30 cellular contexts compared by ENCODE assay signal in genomic region chr20:8428988-8429387, GRCh38.
A peak's percentile ranks its signal among the peaks of the same experiment; 100 is the strongest.
DNase-seq lines count a peak whose midpoint lies in the region; ATAC-seq and TF ChIP-seq lines count a peak whose summit lies in the region.
"Had no signal": no experiment of that assay in that cellular context is flagged by ENCODE, and none has a peak within 500 bp of the region (broad histone marks: within the 10 kb centered on the region; RNA-seq: fewer than 3 reads in every experiment).

No MANE protein-coding gene starts in this region.

- intact Hi-C loops in stomach (cut with DNase I; ENCODE audit: low total_unique reads), result no loop called here

- no peaks in the 10 kb centered on the region for H3K36me3 ChIP-seq in stomach
- H3K36me3 ChIP-seq: adrenal gland, gastrocnemius medialis, lower lobe of right lung had no signal

- no peak for TF ChIP-seq EP300 in stomach (IDR thresholded peaks at IDR 0.05)

- no peaks in the 10 kb centered on the region for H3K36me3 Mint-ChIP-seq in activated CD8-positive, alpha-beta memory T cell treated with anti-CD3 and anti-CD28 coated beads, Interleukin-2, amount 10 ng/mL, durations not matched to agents 7 days and 5 days
- no peaks in the 10 kb centered on the region for H3K36me3 Mint-ChIP-seq in effector memory CD8-positive, alpha-beta T cell (ENCODE audit: insufficient read depth)
- H3K36me3 Mint-ChIP-seq: CD4-positive, CD25-positive, alpha-beta regulatory T cell; naive B cell had no signal

- 78 to 92% (median 84%) methylated on average over 3 of the region's 3 CpGs for WGBS in stomach, 5 donors

- no peak for DNase-seq in activated CD8-positive, alpha-beta memory T cell treated with anti-CD3 and anti-CD28 coated beads, Interleukin-2, amount 10 ng/mL, durations not matched to agents 7 days and 5 days
- no peak for DNase-seq in activated CD8-positive, alpha-beta memory T cell treated with anti-CD3 and anti-CD28 coated beads, Interleukin-2, amount 50 U/mL, for 4 hours
- peak; percentile 14 to 29 (median 14) for DNase-seq in effector memory CD8-positive, alpha-beta T cell
- peak; percentile 1 for DNase-seq in stimulated activated CD8-positive, alpha-beta memory T cell treated with anti-CD3 and anti-CD28 coated beads, Interleukin-7, amount 100 ng/mL, for 4 hours (ENCODE audit: low read depth in 2 of 2)
- no peak for DNase-seq in effector CD4-positive, alpha-beta T cell
- DNase-seq in stomach, result no peak
- DNase-seq: activated CD4-positive, alpha-beta T cell treated with anti-CD3 and anti-CD28 coated beads, Interleukin-2, amount 50 U/mL, for 4 hours; activated CD4-positive, CD25-positive, alpha-beta regulatory T cell; activated effector memory CD4-positive, alpha-beta T cell treated with Interleukin-2 at 50 U/mL for 16 hours; adrenal gland; body of pancreas; CD4-positive, CD25-positive, alpha-beta regulatory T cell; cerebellar nuclear complex; DMS 273 treated with DMSO at 0.1 percent for 48 hours; gastrocnemius medialis; HCEC 1CT; lower lobe of right lung; midbrain; naive B cell; NCI-H1436 treated with DMSO at 0.1 percent for 48 hours; NCI-H226; NCI-H526 treated with DMSO at 0.1 percent for 48 hours; PC-9; SK-N-SH; stimulated activated CD4-positive, alpha-beta T cell treated with anti-CD3 and anti-CD28 coated beads, Interleukin-15, amount 100 ng/mL, for 24 hours; stimulated activated CD4-positive, alpha-beta T cell treated with anti-CD3 and anti-CD28 coated beads, Interleukin-4, amount 100 ng/mL, for 4 hours; stimulated activated naive CD4-positive, alpha-beta T cell treated with Interleukin-2 at 50 U/mL for 16 hours had no signal

- no peak for TF ChIP-seq CTCF in stomach (IDR thresholded peaks at IDR 0.05)

- no peak overlapping the region for H3K4me3 Mint-ChIP-seq in activated CD8-positive, alpha-beta memory T cell treated with anti-CD3 and anti-CD28 coated beads, Interleukin-2, amount 10 ng/mL, durations not matched to agents 7 days and 5 days
- H3K4me3 Mint-ChIP-seq in effector memory CD8-positive, alpha-beta T cell, result peak overlapping the region in 1 of 2 donors; percentile 19
- H3K4me3 Mint-ChIP-seq: CD4-positive, CD25-positive, alpha-beta regulatory T cell; naive B cell had no signal

- H3K27me3 ChIP-seq in stomach, result no peaks in the 10 kb centered on the region
- H3K27me3 ChIP-seq: adrenal gland, body of pancreas, gastrocnemius medialis, hepatocyte had no signal

- CTCF ChIA-PET in activated CD8-positive, alpha-beta memory T cell treated with anti-CD3 and anti-CD28 coated beads, Interleukin-2, amount 10 ng/mL, durations not matched to agents 7 days and 5 days (lab: Charles Lee), result no interaction called here

- peak; percentile 47 for ATAC-seq in activated CD8-positive, alpha-beta memory T cell treated with anti-CD3 and anti-CD28 coated beads, Interleukin-2, amount 10 ng/mL, durations not matched to agents 7 days and 5 days
- ATAC-seq in GM21381 (IDR thresholded peaks at IDR 0.05; ENCODE audit: unreplicated experiment) (peak; percentile 52), HG03135 (IDR thresholded peaks at IDR 0.05; ENCODE audit: unreplicated experiment) (no peak)
- peak; percentile 99 for ATAC-seq in effector memory CD8-positive, alpha-beta T cell (replicated peaks)
- ATAC-seq: body of pancreas, gastrocnemius medialis, lower lobe of right lung had no signal

- H3K9me3 Mint-ChIP-seq in activated CD8-positive, alpha-beta memory T cell treated with anti-CD3 and anti-CD28 coated beads, Interleukin-2, amount 10 ng/mL, durations not matched to agents 7 days and 5 days (ENCODE audit: low read depth), result no peaks in the 10 kb centered on the region
- no peaks in the 10 kb centered on the region for H3K9me3 Mint-ChIP-seq in effector memory CD8-positive, alpha-beta T cell
- H3K9me3 Mint-ChIP-seq: naive B cell had no signal

- H3K4me1 Mint-ChIP-seq in activated CD8-positive, alpha-beta memory T cell treated with anti-CD3 and anti-CD28 coated beads, Interleukin-2, amount 10 ng/mL, durations not matched to agents 7 days and 5 days, result peaks cover 7% of the 10 kb centered on the region
- peaks cover 22 to 27% of the 10 kb centered on the region in 2 donors for H3K4me1 Mint-ChIP-seq in effector memory CD8-positive, alpha-beta T cell (ENCODE audit: low read depth in 2 of 2)
- H3K4me1 Mint-ChIP-seq: CD4-positive, CD25-positive, alpha-beta regulatory T cell; naive B cell had no signal

- no peaks in the 10 kb centered on the region for H3K27me3 Mint-ChIP-seq in activated CD8-positive, alpha-beta memory T cell treated with anti-CD3 and anti-CD28 coated beads, Interleukin-2, amount 10 ng/mL, durations not matched to agents 7 days and 5 days
- no peaks in the 10 kb centered on the region for H3K27me3 Mint-ChIP-seq in effector memory CD8-positive, alpha-beta T cell
- H3K27me3 Mint-ChIP-seq: CD4-positive, CD25-positive, alpha-beta regulatory T cell; naive B cell had no signal

- H3K4me3 ChIP-seq in stomach, result no peak overlapping the region
- H3K4me3 ChIP-seq: adrenal gland, body of pancreas, gastrocnemius medialis, hepatocyte, lower lobe of right lung, PC-9 had no signal

- no peaks in the 10 kb centered on the region for H3K9me3 ChIP-seq in stomach
- H3K9me3 ChIP-seq: adrenal gland, body of pancreas, gastrocnemius medialis, lower lobe of right lung, SK-N-SH had no signal

- no peak overlapping the region for H3K27ac ChIP-seq in stomach
- H3K27ac ChIP-seq: hepatocyte, PC-9 had no signal

- H3K27ac Mint-ChIP-seq in activated CD8-positive, alpha-beta memory T cell treated with anti-CD3 and anti-CD28 coated beads, Interleukin-2, amount 10 ng/mL, durations not matched to agents 7 days and 5 days, result no peak overlapping the region
- H3K27ac Mint-ChIP-seq in effector memory CD8-positive, alpha-beta T cell, result peak overlapping the region in 1 of 2 donors; percentile 77
- H3K27ac Mint-ChIP-seq: CD4-positive, CD25-positive, alpha-beta regulatory T cell had no signal

- H3K4me1 ChIP-seq in stomach, result peaks cover 0 to 43% (median 12%) of the 10 kb centered on the region in 4 donors
- H3K4me1 ChIP-seq: body of pancreas had no signal

- TF ChIP-seq POLR2A in stomach (IDR thresholded peaks at IDR 0.05), result no peak

Comparison
In these comparisons a context has a peak if more than half of its experiments do, and no peak if none do; other contexts are left out.
1. DNase-seq: peak in effector memory CD8-positive, alpha-beta T cell (3 of 3) and stimulated activated CD8-positive, alpha-beta memory T cell treated with anti-CD3 and anti-CD28 coated beads, Interleukin-7, amount 100 ng/mL, for 4 hours (2 of 2); none in activated CD8-positive, alpha-beta memory T cell treated with anti-CD3 and anti-CD28 coated beads, Interleukin-2, amount 10 ng/mL, durations not matched to agents 7 days and 5 days (single experiment), activated CD8-positive, alpha-beta memory T cell treated with anti-CD3 and anti-CD28 coated beads, Interleukin-2, amount 50 U/mL, for 4 hours (single experiment), effector CD4-positive, alpha-beta T cell (single experiment) and stomach (single experiment).